Comparison of ENCODE assay signal across 18 cellular contexts in genomic region chr13:73062368-73062767, GRCh38. TPM values are rescaled to one million over a fixed set of nuclear protein-coding genes. Genes with fewer than 3 reads are reported as not detected.
A peak's percentile ranks its signal among the peaks of the same experiment; 100 is the strongest.
DNase-seq lines count a peak whose midpoint lies in the region; ATAC-seq, FAIRE-seq and TF ChIP-seq lines count a peak whose summit lies in the region.
"Had no signal": no experiment of that assay in that cellular context is flagged by ENCODE, and none has a peak within 500 bp of the region (broad histone marks: within the 10 kb centered on the region; RNA-seq: fewer than 3 reads in every experiment).

No MANE protein-coding gene starts in this region.

- no peak overlapping the region for H3K4ac ChIP-seq in H1 (replicated peaks; ENCODE audit: insufficient read length, low read depth, low read length)

- no peak overlapping the region for H3K27ac ChIP-seq in H1 (ENCODE audit: low read depth, low read length)
- H3K27ac ChIP-seq in thyroid gland, result peak overlapping the region; percentile 76 to 93 (median 87)
- H3K27ac ChIP-seq: VCaP had no signal

- 0 out of 2 replicates have a peak overlapping the region, but pooled peaks have one; percentile 39 for H3K18ac ChIP-seq in H1 (ENCODE audit: extremely low read depth, low read length)

- no peak overlapping the region for H2BK20ac ChIP-seq in H1 (ENCODE audit: low read length)

- no peak overlapping the region for H2BK5ac ChIP-seq in H1 (ENCODE audit: low read depth, low read length)

- no peak overlapping the region for H4K91ac ChIP-seq in H1 (replicated peaks; ENCODE audit: insufficient read length, low read length)

- ATAC-seq in GM21786 (IDR thresholded peaks at IDR 0.05; ENCODE audit: unreplicated experiment) (no peak), esophagus mucosa (no peak)
- ATAC-seq: activated naive CD8-positive, alpha-beta T cell treated with anti-CD3 and anti-CD28 coated beads, Interleukin-2, amount 50 U/mL, for 24 hours had no signal

- H3K36me3 ChIP-seq in H1 (ENCODE audit: control insufficient read depth in 2 of 4, insufficient read depth in 4 of 4, low read length in 3 of 4) (no peaks in the 10 kb centered on the region), mucosa of stomach (ENCODE audit: control insufficient read depth, insufficient read depth, low read length) (peaks cover 15% of the 10 kb centered on the region), thyroid gland (peaks cover 0 to 4% of the 10 kb centered on the region in 2 donors)

- no peak overlapping the region for H2AFZ ChIP-seq in H1 (ENCODE audit: low read length)

- no peak overlapping the region for H3K4me3 ChIP-seq in H1 (ENCODE audit: extremely low read depth in 1 of 4, insufficient read depth in 2 of 4, low read depth in 3 of 4, low read length in 4 of 4)
- peak overlapping the region; percentile 83 for H3K4me3 ChIP-seq in mucosa of stomach (ENCODE audit: low read length)
- no peak overlapping the region for H3K4me3 ChIP-seq in thyroid gland (replicated peaks in 1 of 3)

- no peaks in the 10 kb centered on the region for H3K79me2 ChIP-seq in H1 (ENCODE audit: control insufficient read depth in 1 of 2, insufficient read depth in 2 of 2, low read length in 2 of 2)

- H4K20me1 ChIP-seq in H1 (replicated peaks in 1 of 2; ENCODE audit: control insufficient read depth in 1 of 2, insufficient read depth in 2 of 2, low read length in 2 of 2), result peaks cover 0 to 4% of the 10 kb centered on the region in 2 experiments

- H3K23me2 ChIP-seq in H1 (ENCODE audit: low read depth, low read length), result peaks cover 3% of the 10 kb centered on the region

- H2BK12ac ChIP-seq in H1 (ENCODE audit: low read depth, low read length), result peak overlapping the region; percentile 42; the same call in 1 of the 2 replicates

- intact Hi-C loops in thyroid gland (cut with DNase I), result no loop called here

- H2AK5ac ChIP-seq in H1 (ENCODE audit: low read depth, low read length), result no peak overlapping the region

- TF ChIP-seq POLR2A in H1 (IDR thresholded peaks at IDR 0.05; ENCODE audit: control extremely low read depth in 1 of 2, low read depth in 2 of 2, low read length in 2 of 2), result no peak
- no peak for TF ChIP-seq POLR2A in thyroid gland (IDR thresholded peaks at IDR 0.05)

- H3K4me1 ChIP-seq in H1 (replicated peaks in 1 of 4; ENCODE audit: control insufficient read depth in 3 of 4, insufficient read depth in 4 of 4, low read length in 3 of 4) (peaks cover 0 to 15% (median 1%) of the 10 kb centered on the region in 4 experiments; a peak in 5 of 7 replicates), mucosa of stomach (ENCODE audit: control insufficient read depth, insufficient read depth, low read length) (peaks cover 11% of the 10 kb centered on the region), thyroid gland (peaks cover 21 to 35% of the 10 kb centered on the region in 2 donors)

- H3K27me3 ChIP-seq in H1 (replicated peaks in 1 of 4; ENCODE audit: control insufficient read depth in 3 of 4, extremely low read depth in 1 of 4, insufficient read depth in 3 of 4, low read length in 3 of 4) (peaks cover 14 to 49% (median 36%) of the 10 kb centered on the region in 4 experiments), mucosa of stomach (ENCODE audit: control insufficient read depth, insufficient read depth, low read length) (no peaks in the 10 kb centered on the region), thyroid gland (no peaks in the 10 kb centered on the region)

- POLR2A ChIA-PET in H1 (lab: Charles Lee; ENCODE audit: partially characterized antibody), result interaction anchor here (2.5 kb wide), 1 partner anchor 13 kb away, joined by 6 read pairs; no protein-coding TSS in a partner anchor

- H2BK15ac ChIP-seq in H1 (ENCODE audit: low read length), result no peak overlapping the region

- DNase-seq in HT-29 (ENCODE audit: low spot score) (peak; percentile 77), H1 (ENCODE audit: low read depth in 1 of 2, low spot score in 2 of 2) (no peak), thyroid gland (no peak), superior temporal gyrus (ENCODE audit: extremely low spot score) (no peak), GM20000 (ENCODE audit: low spot score) (no peak)
- DNase-seq: activated CD4-positive, alpha-beta memory T cell treated with anti-CD3 and anti-CD28 coated beads, Interleukin-2, amount 10 ng/mL, durations not matched to agents 7 days and 5 days; activated naive CD8-positive, alpha-beta T cell treated with anti-CD3 and anti-CD28 coated beads, Interleukin-2, amount 50 U/mL, for 24 hours; activated T-cell treated with anti-CD3 and anti-CD28 coated beads, Interleukin-2, amount 50 U/mL, for 48 hours; effector memory CD4-positive, alpha-beta T cell; foreskin fibroblast; H7; NCI-H1436 treated with DMSO at 0.1 percent for 48 hours; NCI-H2227 treated with DMSO at 0.1 percent for 48 hours; T-helper 1 cell had no signal

- H3K14ac ChIP-seq in H1 (ENCODE audit: insufficient read length), result no peak overlapping the region

- H4K5ac ChIP-seq in H1 (ENCODE audit: insufficient read length, low read depth, low read length), result no peak overlapping the region

- no peak for TF ChIP-seq EP300 in H1 (IDR thresholded peaks at IDR 0.05; ENCODE audit: borderline replicate concordance in 1 of 2, low read depth in 2 of 2, low read length in 2 of 2)

- 0 out of 2 replicates have a peak, but pooled peaks cover 2% of the 10 kb centered on the region for H3K79me1 ChIP-seq in H1 (ENCODE audit: low read depth, low read length)

- FAIRE-seq in H1 (lab: Jason Lieb, UNC), result no peak

- no peak overlapping the region for H2BK120ac ChIP-seq in H1 (replicated peaks; ENCODE audit: low read depth, low read length)

- no peak overlapping the region for H3K23ac ChIP-seq in H1 (ENCODE audit: insufficient read length)

- H3K56ac ChIP-seq in H1 (replicated peaks; ENCODE audit: insufficient read length, low read depth, low read length), result no peak overlapping the region

- H3K9me3 ChIP-seq in H1 (ENCODE audit: insufficient read depth in 2 of 2, low read depth in 1 of 2, low read length in 1 of 2) (no peaks in the 10 kb centered on the region), mucosa of stomach (ENCODE audit: control insufficient read depth, low read length) (no peaks in the 10 kb centered on the region), thyroid gland (no peaks in the 10 kb centered on the region)

- no peak for TF ChIP-seq RAD21 in H1 (IDR thresholded peaks at IDR 0.05 in 1 of 2, conservative IDR thresholded peaks at IDR 0.05 in 1 of 2; ENCODE audit: low read depth in 2 of 2, low read length in 2 of 2)

- H3K9ac ChIP-seq in H1 (replicated peaks in 1 of 4; ENCODE audit: extremely low read depth in 1 of 4, low read depth in 3 of 4, low read length in 3 of 4), result no peak overlapping the region
- H3K9ac ChIP-seq in mucosa of stomach (ENCODE audit: low read length), result peak overlapping the region; percentile 98

- CTCF ChIA-PET in H1 (lab: Charles Lee; ENCODE audit: partially characterized antibody), result no interaction called here

- 93% methylated on average over 6 of the region's 6 CpGs; no CpG with 5 or more reads in 1 of the 2 experiments for WGBS in H1 (ENCODE audit: extremely low coverage in 1 of 2, insufficient coverage in 1 of 2, insufficient read length in 1 of 2, insufficient replicate concordance in 2 of 2, low coverage in 1 of 2, low lambda C conversion rate in 2 of 2, missing lambda C conversion rate in 1 of 2), 2 experiments
- 88 to 95% methylated on average over 6 of the region's 6 CpGs for WGBS in thyroid gland, 2 donors

- H4K8ac ChIP-seq in H1 (ENCODE audit: extremely low read depth, insufficient read depth, low read length), result no peak overlapping the region

- no peak for TF ChIP-seq CTCF in H1 (IDR thresholded peaks at IDR 0.05; ENCODE audit: control extremely low read depth in 1 of 3, insufficient read depth in 1 of 3, low read depth in 1 of 3, low read length in 3 of 3)
- TF ChIP-seq CTCF in thyroid gland (IDR thresholded peaks at IDR 0.05), result no peak
- TF ChIP-seq CTCF in GM20000 (IDR thresholded peaks at IDR 0.05; ENCODE audit: extremely low read depth, missing control alignments), result no peak

- H3K4me2 ChIP-seq in H1 (ENCODE audit: insufficient read depth in 1 of 2, low read depth in 2 of 2, low read length in 2 of 2), result peak overlapping the region in 1 of 2 experiments; percentile 6; a peak in 1 of 4 replicates

TF ChIP-seq in H1, 55 proteins besides CTCF, POLR2A, EP300 and RAD21 (continues in another document):
- TF ChIP-seq CTBP2 (IDR thresholded peaks at IDR 0.05; ENCODE audit: borderline replicate concordance, insufficient read depth, insufficient read length, low read length) (no peak), EZH2 (IDR thresholded peaks at IDR 0.05; ENCODE audit: low read depth, low read length, severe bottlenecking) (no peak), SRF (IDR thresholded peaks at IDR 0.05; ENCODE audit: low read depth, low read length) (no peak), YY1 (IDR thresholded peaks at IDR 0.05; ENCODE audit: low read depth, low read length) (no peak), GABPA (IDR thresholded peaks at IDR 0.05; ENCODE audit: borderline replicate concordance, insufficient read depth, low read length) (no peak), RFX5 (IDR thresholded peaks at IDR 0.05; ENCODE audit: borderline replicate concordance, low read depth, low read length) (no peak), CEBPB (IDR thresholded peaks at IDR 0.05; ENCODE audit: low read depth, low read length) (no peak)

RNA-seq across cellular contexts. Expression of gene KLF5, which starts 3.6 kb away (rescaled TPM):
- total RNA-seq in HT-29 (2014; rRNA removed; shearing (Covaris generic)), result 129 and 135 TPM in 2 replicates
- 1.7 and 2.3 TPM in 2 replicates for total RNA-seq in H1 (2021; fragmentation: NEBNext Ultra II Directional; extraction: Animal tissue kit (Norgen Biotek cat#: 25700))
- 1.2 and 1.9 TPM in 2 replicates for polyA plus RNA-seq in H1 (2011; rRNA removed)
- polyA plus RNA-seq in H1 (2011; cell fraction: cytosol; rRNA removed), result 1.1 TPM
- 3.3 TPM for polyA plus RNA-seq in H1 (2011; cell fraction: nucleus; rRNA removed)
- 0.88 to 1.6 TPM (median 1.3 TPM) in 4 replicates for polyA plus RNA-seq in H1 (2012, experiment 1 of 2)
- 0.14 TPM for polyA plus RNA-seq in H1 (2012, experiment 2 of 2)
- polyA plus RNA-seq in H1 (2013, experiment 1 of 2), result 3.7 TPM
- 4.1 TPM for polyA plus RNA-seq in H1 (2013, experiment 2 of 2)
- 4.2 and 7.5 TPM in 2 replicates for polyA minus RNA-seq in H1 (2011; rRNA and poly(A)+ RNA removed)
- polyA minus RNA-seq in H1 (2011; cell fraction: cytosol; rRNA and poly(A)+ RNA removed), result 3.3 TPM
- polyA minus RNA-seq in H1 (2011; cell fraction: nucleus; rRNA and poly(A)+ RNA removed), result 11.2 TPM
- total RNA-seq in thyroid gland (10 to 100 TPM; 15.6 to 37.2 (median 23.6) TPM), esophagus mucosa (302 TPM)
